1 cellular context compared by ENCODE assay signal in genomic region chr17:17798573-17799255, GRCh38.
TF ChIP-seq lines count a peak whose summit lies in the region.

No MANE protein-coding gene starts in this region.

TF ChIP-seq in HCT116, 20 proteins besides CTCF, POLR2A, EP300 and RAD21 (continued from another document):
- TF ChIP-seq CBX3 (IDR thresholded peaks at IDR 0.05; ENCODE audit: low read depth) (no peak), YY1 (IDR thresholded peaks at IDR 0.05; ENCODE audit: extremely low read depth, insufficient replicate concordance, low read depth, low read length) (no peak), ZNF274 (IDR thresholded peaks at IDR 0.05; ENCODE audit: low read depth, low read length) (no peak), REST (IDR thresholded peaks at IDR 0.05; ENCODE audit: low read depth) (no peak), EZH2 (IDR thresholded peaks at IDR 0.05) (no peak), ATF3 (IDR thresholded peaks at IDR 0.05) (no peak), SP1 (IDR thresholded peaks at IDR 0.05; ENCODE audit: low read depth) (no peak), EGR1 (IDR thresholded peaks at IDR 0.05; ENCODE audit: low read depth) (no peak), MAX (IDR thresholded peaks at IDR 0.05) (no peak)
TF ChIP-seq in HCT116: peak in this region for 0.
